Comparison of ENCODE assay signal across 8 cellular contexts in genomic region chr9:73023025-73023541, GRCh38.
DNase-seq lines count a peak whose midpoint lies in the region; ATAC-seq, FAIRE-seq and TF ChIP-seq lines count a peak whose summit lies in the region.

No MANE protein-coding gene starts in this region.

- H3K27me3 ChIP-seq in right atrium auricular region, result no peaks in the 10 kb centered on the region

- no peak overlapping the region for H3K27ac ChIP-seq in right atrium auricular region

- FAIRE-seq in A204.1 (lab: Jason Lieb, UNC), result peak; percentile 35

- TF ChIP-seq CTCF in GM13977 (IDR thresholded peaks at IDR 0.05; ENCODE audit: extremely low read depth, insufficient read depth, missing control alignments), result peak; percentile 76
- peak; percentile 79 to 90 for TF ChIP-seq CTCF in right atrium auricular region (IDR thresholded peaks at IDR 0.05)

- DNase-seq in GM13977 (ENCODE audit: low spot score) (peak; percentile 7), HK-2 (ENCODE audit: unreplicated experiment) (peak; percentile 17), RKO (ENCODE audit: low spot score) (peak; percentile 81), right atrium auricular region (ENCODE audit: low spot score) (no peak), sciatic nerve (ENCODE audit: low spot score) (peak; percentile 76), GM19240 (ENCODE audit: insufficient read length, low spot score) (no peak)
- DNase-seq in activated naive CD8-positive, alpha-beta T cell treated with anti-CD3 and anti-CD28 coated beads, Interleukin-2, amount 10 ng/mL, durations not matched to agents 7 days and 5 days, result peak; percentile 36

- intact Hi-C loops in sciatic nerve (cut with DNase I), result no loop called here

- POLR2A ChIA-PET in activated naive CD8-positive, alpha-beta T cell treated with anti-CD3 and anti-CD28 coated beads, Interleukin-2, amount 10 ng/mL, durations not matched to agents 7 days and 5 days (lab: Charles Lee), result no interaction called here

- H3K9me3 ChIP-seq in right atrium auricular region, result peaks cover 0 to 7% of the 10 kb centered on the region in 2 donors

- H3K4me3 Mint-ChIP-seq in activated naive CD8-positive, alpha-beta T cell treated with anti-CD3 and anti-CD28 coated beads, Interleukin-2, amount 10 ng/mL, durations not matched to agents 7 days and 5 days, result no peak overlapping the region

- no peaks in the 10 kb centered on the region for H3K4me1 ChIP-seq in right atrium auricular region

- H3K4me3 ChIP-seq in right atrium auricular region, result no peak overlapping the region

- H3K4me1 Mint-ChIP-seq in activated naive CD8-positive, alpha-beta T cell treated with anti-CD3 and anti-CD28 coated beads, Interleukin-2, amount 10 ng/mL, durations not matched to agents 7 days and 5 days, result peaks cover 9% of the 10 kb centered on the region

- H3K36me3 Mint-ChIP-seq in activated naive CD8-positive, alpha-beta T cell treated with anti-CD3 and anti-CD28 coated beads, Interleukin-2, amount 10 ng/mL, durations not matched to agents 7 days and 5 days, result no peaks in the 10 kb centered on the region

- peak; percentile 54 for ATAC-seq in activated naive CD8-positive, alpha-beta T cell treated with anti-CD3 and anti-CD28 coated beads, Interleukin-2, amount 10 ng/mL, durations not matched to agents 7 days and 5 days (ENCODE audit: low read depth)
- ATAC-seq in sciatic nerve, result peak; percentile 80

- H3K9me3 Mint-ChIP-seq in activated naive CD8-positive, alpha-beta T cell treated with anti-CD3 and anti-CD28 coated beads, Interleukin-2, amount 10 ng/mL, durations not matched to agents 7 days and 5 days, result no peaks in the 10 kb centered on the region

- in situ Hi-C loops in GM13977 (cut with MboI; ENCODE audit: low pct_unique_long_range_greater_than_20kb, low sequenced_read_pairs, unreplicated experiment), result no loop called here

- peaks cover 19% of the 10 kb centered on the region for H3K27me3 Mint-ChIP-seq in activated naive CD8-positive, alpha-beta T cell treated with anti-CD3 and anti-CD28 coated beads, Interleukin-2, amount 10 ng/mL, durations not matched to agents 7 days and 5 days

- H3K36me3 ChIP-seq in right atrium auricular region, result no peaks in the 10 kb centered on the region

- no peak overlapping the region for H3K27ac Mint-ChIP-seq in activated naive CD8-positive, alpha-beta T cell treated with anti-CD3 and anti-CD28 coated beads, Interleukin-2, amount 10 ng/mL, durations not matched to agents 7 days and 5 days

Comparison
In these comparisons a context has a peak if more than half of its experiments do, and no peak if none do; other contexts are left out.
1. DNase-seq: peak in GM13977 (single experiment), HK-2 (single experiment), RKO (single experiment), activated naive CD8-positive, alpha-beta T cell treated with anti-CD3 and anti-CD28 coated beads, Interleukin-2, amount 10 ng/mL, durations not matched to agents 7 days and 5 days (single experiment) and sciatic nerve (single experiment); none in right atrium auricular region (single experiment) and GM19240 (single experiment).